ENCODE assay signal across 1 cellular context in the genomic region with DNA sequence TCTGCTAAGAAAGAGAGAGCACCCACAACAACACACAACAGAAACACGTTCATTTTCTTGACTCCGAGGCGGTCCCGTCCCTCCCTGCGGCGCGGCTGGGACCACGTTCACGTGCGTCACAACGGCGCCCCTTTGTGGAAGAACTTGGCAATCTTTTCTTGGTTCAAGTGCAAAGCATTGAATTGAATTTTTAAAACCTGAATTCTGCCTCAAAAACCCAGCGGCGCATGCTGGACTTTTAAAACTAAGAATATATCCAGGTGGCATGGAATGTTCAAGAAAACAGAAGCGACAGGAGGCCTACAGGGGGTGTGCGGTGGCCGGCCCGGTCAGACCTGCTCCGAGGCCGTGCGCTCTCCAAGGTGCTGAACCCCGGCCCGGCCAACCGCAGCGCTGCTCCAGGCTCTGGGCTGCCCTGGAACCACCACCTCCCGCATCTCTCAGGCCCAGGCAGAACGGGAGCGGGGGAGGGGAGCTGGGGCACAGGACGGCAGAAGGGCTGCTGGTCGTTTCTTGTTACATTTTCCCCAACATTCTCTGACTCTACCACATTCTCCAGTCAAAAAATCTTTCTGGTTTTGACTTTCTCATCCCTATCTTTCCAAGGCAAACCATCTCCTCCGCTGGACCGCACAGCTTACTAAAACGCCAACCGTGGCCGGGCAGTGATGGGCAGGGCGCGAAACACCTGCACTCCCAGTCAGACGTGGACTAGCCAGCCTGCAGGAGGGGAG.
TF ChIP-seq lines count a peak whose summit lies in the region.

No MANE protein-coding gene starts in this region.

TF ChIP-seq in HepG2, 621 proteins besides CTCF, POLR2A, EP300 and RAD21 (continued from another document and continues in another):
- TF ChIP-seq HNF4A (CRISPR knock-in tag; IDR thresholded peaks at IDR 0.05) (no peak), ZNF777 (CRISPR knock-in tag; IDR thresholded peaks at IDR 0.05) (peak; percentile 69; the same call in 1 of the 2 replicates), ATM (IDR thresholded peaks at IDR 0.05; ENCODE audit: borderline replicate concordance) (no peak), ZNF225 (CRISPR knock-in tag; IDR thresholded peaks at IDR 0.05) (peak; percentile 97; the same call in 1 of the 2 replicates), SMARCE1 (IDR thresholded peaks at IDR 0.05; ENCODE audit: borderline replicate concordance) (no peak), NPAS2 (CRISPR knock-in tag; IDR thresholded peaks at IDR 0.05; ENCODE audit: borderline replicate concordance) (no peak), ZNF10 (CRISPR knock-in tag; IDR thresholded peaks at IDR 0.05; ENCODE audit: borderline replicate concordance, low read depth) (no peak), MXI1 (IDR thresholded peaks at IDR 0.05; ENCODE audit: borderline replicate concordance, low read depth, low read length) (peak; percentile 89; the same call in 1 of the 3 replicates), MEIS1 (CRISPR knock-in tag; IDR thresholded peaks at IDR 0.05; ENCODE audit: borderline replicate concordance) (no peak), ZNF672 (CRISPR knock-in tag; IDR thresholded peaks at IDR 0.05) (no peak), ZNF7 (CRISPR knock-in tag; IDR thresholded peaks at IDR 0.05) (peak; percentile 51; the same call in 1 of the 2 replicates), CENPT (CRISPR knock-in tag; IDR thresholded peaks at IDR 0.05; ENCODE audit: low read depth) (peak; percentile 71; the same call in 1 of the 2 replicates), ZNF644 (CRISPR knock-in tag; IDR thresholded peaks at IDR 0.05; ENCODE audit: low read depth) (no peak), SALL1 (CRISPR knock-in tag; IDR thresholded peaks at IDR 0.05) (peak; percentile 98), ZNF660 (CRISPR knock-in tag; IDR thresholded peaks at IDR 0.05; ENCODE audit: borderline replicate concordance, low read depth) (no peak), KAT7 (CRISPR knock-in tag; IDR thresholded peaks at IDR 0.05; ENCODE audit: borderline replicate concordance) (peak; percentile 74; the same call in 1 of the 2 replicates), ZNF841 (CRISPR knock-in tag; IDR thresholded peaks at IDR 0.05; ENCODE audit: borderline replicate concordance) (0 out of 2 replicates have a peak, but pooled peaks have one; percentile 54), NFRKB (IDR thresholded peaks at IDR 0.05) (no peak), ZNF616 (CRISPR knock-in tag; IDR thresholded peaks at IDR 0.05; ENCODE audit: low read depth) (peak; percentile 89; the same call in 1 of the 2 replicates), MEIS2 (CRISPR knock-in tag; IDR thresholded peaks at IDR 0.05) (peak; percentile 98), ZNF143 (CRISPR knock-in tag; IDR thresholded peaks at IDR 0.05) (peak; percentile 51; the same call in 1 of the 2 replicates), ZNF496 (CRISPR knock-in tag; IDR thresholded peaks at IDR 0.05; ENCODE audit: insufficient replicate concordance) (no peak), PRPF4 (IDR thresholded peaks at IDR 0.05; ENCODE audit: low read depth, low read length, poor library complexity, severe bottlenecking) (peak; percentile 86), POLR2AphosphoS2 (IDR thresholded peaks at IDR 0.05; ENCODE audit: low read depth, low read length) (no peak), RELA (CRISPR knock-in tag; IDR thresholded peaks at IDR 0.05) (peak; percentile 91; the same call in 1 of the 2 replicates), PTBP1 (IDR thresholded peaks at IDR 0.05; ENCODE audit: low read depth, low read length, poor library complexity, severe bottlenecking) (peak; percentile 50), GABPA (IDR thresholded peaks at IDR 0.05; ENCODE audit: low read depth, low read length) (no peak), GABPA (CRISPR knock-in tag; IDR thresholded peaks at IDR 0.05; ENCODE audit: low read depth) (no peak), ZNF749 (CRISPR knock-in tag; IDR thresholded peaks at IDR 0.05; ENCODE audit: borderline replicate concordance) (peak; percentile 95; the same call in 1 of the 2 replicates), ZNF136 (CRISPR knock-in tag; IDR thresholded peaks at IDR 0.05; ENCODE audit: low read depth) (no peak), STAT5B (CRISPR knock-in tag; IDR thresholded peaks at IDR 0.05) (peak; percentile 95), SNRNP70 (IDR thresholded peaks at IDR 0.05; ENCODE audit: low read depth, low read length) (no peak), TRIM24 (CRISPR knock-in tag; IDR thresholded peaks at IDR 0.05) (no peak), NFIC (IDR thresholded peaks at IDR 0.05; ENCODE audit: low read length) (no peak)
- TF ChIP-seq, protein P1, sequence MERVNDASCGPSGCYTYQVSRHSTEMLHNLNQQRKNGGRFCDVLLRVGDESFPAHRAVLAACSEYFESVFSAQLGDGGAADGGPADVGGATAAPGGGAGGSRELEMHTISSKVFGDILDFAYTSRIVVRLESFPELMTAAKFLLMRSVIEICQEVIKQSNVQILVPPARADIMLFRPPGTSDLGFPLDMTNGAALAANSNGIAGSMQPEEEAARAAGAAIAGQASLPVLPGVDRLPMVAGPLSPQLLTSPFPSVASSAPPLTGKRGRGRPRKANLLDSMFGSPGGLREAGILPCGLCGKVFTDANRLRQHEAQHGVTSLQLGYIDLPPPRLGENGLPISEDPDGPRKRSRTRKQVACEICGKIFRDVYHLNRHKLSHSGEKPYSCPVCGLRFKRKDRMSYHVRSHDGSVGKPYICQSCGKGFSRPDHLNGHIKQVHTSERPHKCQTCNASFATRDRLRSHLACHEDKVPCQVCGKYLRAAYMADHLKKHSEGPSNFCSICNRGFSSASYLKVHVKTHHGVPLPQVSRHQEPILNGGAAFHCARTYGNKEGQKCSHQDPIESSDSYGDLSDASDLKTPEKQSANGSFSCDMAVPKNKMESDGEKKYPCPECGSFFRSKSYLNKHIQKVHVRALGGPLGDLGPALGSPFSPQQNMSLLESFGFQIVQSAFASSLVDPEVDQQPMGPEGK (CRISPR knock-in tag; IDR thresholded peaks at IDR 0.05), result peak; percentile 74
- TF ChIP-seq, protein P2, sequence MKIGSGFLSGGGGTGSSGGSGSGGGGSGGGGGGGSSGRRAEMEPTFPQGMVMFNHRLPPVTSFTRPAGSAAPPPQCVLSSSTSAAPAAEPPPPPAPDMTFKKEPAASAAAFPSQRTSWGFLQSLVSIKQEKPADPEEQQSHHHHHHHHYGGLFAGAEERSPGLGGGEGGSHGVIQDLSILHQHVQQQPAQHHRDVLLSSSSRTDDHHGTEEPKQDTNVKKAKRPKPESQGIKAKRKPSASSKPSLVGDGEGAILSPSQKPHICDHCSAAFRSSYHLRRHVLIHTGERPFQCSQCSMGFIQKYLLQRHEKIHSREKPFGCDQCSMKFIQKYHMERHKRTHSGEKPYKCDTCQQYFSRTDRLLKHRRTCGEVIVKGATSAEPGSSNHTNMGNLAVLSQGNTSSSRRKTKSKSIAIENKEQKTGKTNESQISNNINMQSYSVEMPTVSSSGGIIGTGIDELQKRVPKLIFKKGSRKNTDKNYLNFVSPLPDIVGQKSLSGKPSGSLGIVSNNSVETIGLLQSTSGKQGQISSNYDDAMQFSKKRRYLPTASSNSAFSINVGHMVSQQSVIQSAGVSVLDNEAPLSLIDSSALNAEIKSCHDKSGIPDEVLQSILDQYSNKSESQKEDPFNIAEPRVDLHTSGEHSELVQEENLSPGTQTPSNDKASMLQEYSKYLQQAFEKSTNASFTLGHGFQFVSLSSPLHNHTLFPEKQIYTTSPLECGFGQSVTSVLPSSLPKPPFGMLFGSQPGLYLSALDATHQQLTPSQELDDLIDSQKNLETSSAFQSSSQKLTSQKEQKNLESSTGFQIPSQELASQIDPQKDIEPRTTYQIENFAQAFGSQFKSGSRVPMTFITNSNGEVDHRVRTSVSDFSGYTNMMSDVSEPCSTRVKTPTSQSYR (CRISPR knock-in tag; IDR thresholded peaks at IDR 0.05; ENCODE audit: borderline replicate concordance), result peak; percentile 81
- TF ChIP-seq, protein P3, sequence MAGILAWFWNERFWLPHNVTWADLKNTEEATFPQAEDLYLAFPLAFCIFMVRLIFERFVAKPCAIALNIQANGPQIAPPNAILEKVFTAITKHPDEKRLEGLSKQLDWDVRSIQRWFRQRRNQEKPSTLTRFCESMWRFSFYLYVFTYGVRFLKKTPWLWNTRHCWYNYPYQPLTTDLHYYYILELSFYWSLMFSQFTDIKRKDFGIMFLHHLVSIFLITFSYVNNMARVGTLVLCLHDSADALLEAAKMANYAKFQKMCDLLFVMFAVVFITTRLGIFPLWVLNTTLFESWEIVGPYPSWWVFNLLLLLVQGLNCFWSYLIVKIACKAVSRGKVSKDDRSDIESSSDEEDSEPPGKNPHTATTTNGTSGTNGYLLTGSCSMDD (CRISPR knock-in tag; IDR thresholded peaks at IDR 0.05), result peak; percentile 42; the same call in 1 of the 2 replicates
- TF ChIP-seq, protein P4, sequence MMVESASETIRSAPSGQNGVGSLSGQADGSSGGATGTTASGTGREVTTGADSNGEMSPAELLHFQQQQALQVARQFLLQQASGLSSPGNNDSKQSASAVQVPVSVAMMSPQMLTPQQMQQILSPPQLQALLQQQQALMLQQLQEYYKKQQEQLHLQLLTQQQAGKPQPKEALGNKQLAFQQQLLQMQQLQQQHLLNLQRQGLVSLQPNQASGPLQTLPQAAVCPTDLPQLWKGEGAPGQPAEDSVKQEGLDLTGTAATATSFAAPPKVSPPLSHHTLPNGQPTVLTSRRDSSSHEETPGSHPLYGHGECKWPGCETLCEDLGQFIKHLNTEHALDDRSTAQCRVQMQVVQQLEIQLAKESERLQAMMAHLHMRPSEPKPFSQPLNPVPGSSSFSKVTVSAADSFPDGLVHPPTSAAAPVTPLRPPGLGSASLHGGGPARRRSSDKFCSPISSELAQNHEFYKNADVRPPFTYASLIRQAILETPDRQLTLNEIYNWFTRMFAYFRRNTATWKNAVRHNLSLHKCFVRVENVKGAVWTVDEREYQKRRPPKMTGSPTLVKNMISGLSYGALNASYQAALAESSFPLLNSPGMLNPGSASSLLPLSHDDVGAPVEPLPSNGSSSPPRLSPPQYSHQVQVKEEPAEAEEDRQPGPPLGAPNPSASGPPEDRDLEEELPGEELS (CRISPR knock-in tag; IDR thresholded peaks at IDR 0.05), result peak; percentile 63; the same call in 1 of the 2 replicates
- TF ChIP-seq, protein P5, sequence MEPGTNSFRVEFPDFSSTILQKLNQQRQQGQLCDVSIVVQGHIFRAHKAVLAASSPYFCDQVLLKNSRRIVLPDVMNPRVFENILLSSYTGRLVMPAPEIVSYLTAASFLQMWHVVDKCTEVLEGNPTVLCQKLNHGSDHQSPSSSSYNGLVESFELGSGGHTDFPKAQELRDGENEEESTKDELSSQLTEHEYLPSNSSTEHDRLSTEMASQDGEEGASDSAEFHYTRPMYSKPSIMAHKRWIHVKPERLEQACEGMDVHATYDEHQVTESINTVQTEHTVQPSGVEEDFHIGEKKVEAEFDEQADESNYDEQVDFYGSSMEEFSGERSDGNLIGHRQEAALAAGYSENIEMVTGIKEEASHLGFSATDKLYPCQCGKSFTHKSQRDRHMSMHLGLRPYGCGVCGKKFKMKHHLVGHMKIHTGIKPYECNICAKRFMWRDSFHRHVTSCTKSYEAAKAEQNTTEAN (CRISPR knock-in tag; conservative IDR thresholded peaks at IDR 0.05), result peak; percentile 95
- TF ChIP-seq, protein P6, sequence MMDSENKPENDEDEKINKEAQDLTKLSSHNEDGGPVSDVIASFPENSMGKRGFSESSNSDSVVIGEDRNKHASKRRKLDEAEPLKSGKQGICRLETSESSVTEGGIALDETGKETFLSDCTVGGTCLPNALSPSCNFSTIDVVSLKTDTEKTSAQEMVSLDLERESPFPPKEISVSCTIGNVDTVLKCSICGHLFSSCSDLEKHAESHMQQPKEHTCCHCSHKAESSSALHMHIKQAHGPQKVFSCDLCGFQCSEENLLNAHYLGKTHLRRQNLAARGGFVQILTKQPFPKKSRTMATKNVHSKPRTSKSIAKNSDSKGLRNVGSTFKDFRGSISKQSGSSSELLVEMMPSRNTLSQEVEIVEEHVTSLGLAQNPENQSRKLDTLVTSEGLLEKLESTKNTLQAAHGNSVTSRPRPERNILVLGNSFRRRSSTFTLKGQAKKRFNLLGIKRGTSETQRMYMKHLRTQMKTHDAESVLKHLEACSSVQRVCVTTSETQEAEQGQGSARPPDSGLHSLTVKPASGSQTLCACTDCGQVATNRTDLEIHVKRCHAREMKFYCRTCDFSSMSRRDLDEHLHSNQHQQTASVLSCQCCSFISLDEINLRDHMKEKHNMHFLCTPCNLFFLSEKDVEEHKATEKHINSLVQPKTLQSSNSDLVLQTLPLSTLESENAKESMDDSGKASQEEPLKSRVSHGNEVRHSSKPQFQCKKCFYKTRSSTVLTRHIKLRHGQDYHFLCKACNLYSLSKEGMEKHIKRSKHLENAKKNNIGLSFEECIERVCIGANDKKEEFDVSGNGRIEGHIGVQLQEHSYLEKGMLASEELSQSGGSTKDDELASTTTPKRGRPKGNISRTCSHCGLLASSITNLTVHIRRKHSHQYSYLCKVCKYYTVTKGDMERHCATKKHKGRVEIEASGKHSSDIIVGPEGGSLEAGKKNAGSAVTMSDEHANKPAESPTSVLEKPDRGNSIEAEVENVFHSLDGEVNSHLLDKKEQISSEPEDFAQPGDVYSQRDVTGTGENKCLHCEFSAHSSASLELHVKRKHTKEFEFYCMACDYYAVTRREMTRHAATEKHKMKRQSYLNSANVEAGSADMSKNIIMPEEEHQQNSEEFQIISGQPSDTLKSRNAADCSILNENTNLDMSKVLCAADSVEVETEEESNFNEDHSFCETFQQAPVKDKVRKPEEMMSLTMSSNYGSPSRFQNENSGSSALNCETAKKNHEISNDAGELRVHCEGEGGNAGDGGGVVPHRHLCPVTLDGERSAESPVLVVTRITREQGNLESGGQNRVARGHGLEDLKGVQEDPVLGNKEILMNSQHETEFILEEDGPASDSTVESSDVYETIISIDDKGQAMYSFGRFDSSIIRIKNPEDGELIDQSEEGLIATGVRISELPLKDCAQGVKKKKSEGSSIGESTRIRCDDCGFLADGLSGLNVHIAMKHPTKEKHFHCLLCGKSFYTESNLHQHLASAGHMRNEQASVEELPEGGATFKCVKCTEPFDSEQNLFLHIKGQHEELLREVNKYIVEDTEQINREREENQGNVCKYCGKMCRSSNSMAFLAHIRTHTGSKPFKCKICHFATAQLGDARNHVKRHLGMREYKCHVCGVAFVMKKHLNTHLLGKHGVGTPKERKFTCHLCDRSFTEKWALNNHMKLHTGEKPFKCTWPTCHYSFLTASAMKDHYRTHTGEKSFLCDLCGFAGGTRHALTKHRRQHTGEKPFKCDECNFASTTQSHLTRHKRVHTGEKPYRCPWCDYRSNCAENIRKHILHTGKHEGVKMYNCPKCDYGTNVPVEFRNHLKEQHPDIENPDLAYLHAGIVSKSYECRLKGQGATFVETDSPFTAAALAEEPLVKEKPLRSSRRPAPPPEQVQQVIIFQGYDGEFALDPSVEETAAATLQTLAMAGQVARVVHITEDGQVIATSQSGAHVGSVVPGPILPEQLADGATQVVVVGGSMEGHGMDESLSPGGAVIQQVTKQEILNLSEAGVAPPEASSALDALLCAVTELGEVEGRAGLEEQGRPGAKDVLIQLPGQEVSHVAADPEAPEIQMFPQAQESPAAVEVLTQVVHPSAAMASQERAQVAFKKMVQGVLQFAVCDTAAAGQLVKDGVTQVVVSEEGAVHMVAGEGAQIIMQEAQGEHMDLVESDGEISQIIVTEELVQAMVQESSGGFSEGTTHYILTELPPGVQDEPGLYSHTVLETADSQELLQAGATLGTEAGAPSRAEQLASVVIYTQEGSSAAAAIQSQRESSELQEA (CRISPR knock-in tag; IDR thresholded peaks at IDR 0.05; ENCODE audit: not compliant biosample characterization), result peak; percentile 91
- TF ChIP-seq, protein P7, sequence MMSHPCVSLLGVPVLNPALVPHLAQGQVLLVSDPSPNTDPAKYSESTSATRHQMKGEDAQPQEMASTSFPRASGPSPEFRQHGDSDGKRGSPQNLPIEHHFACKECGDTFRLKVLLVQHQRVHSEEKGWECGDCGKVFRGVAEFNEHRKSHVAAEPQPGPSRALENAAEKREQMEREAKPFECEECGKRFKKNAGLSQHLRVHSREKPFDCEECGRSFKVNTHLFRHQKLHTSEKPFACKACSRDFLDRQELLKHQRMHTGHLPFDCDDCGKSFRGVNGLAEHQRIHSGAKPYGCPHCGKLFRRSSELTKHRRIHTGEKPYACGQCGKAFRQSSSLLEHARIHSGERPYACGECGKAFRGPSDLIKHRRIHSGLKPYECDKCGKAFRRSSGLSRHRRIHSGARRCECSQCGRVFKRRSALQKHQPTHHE (CRISPR knock-in tag; IDR thresholded peaks at IDR 0.05; ENCODE audit: borderline replicate concordance), result peak; percentile 97
